7 cellular contexts compared by ENCODE assay signal in genomic region chr2:68839260-68839833, GRCh38.
DNase-seq lines count a peak whose midpoint lies in the region; TF ChIP-seq lines count a peak whose summit lies in the region.

No MANE protein-coding gene starts in this region.

- H3K4me3 ChIP-seq in astrocyte of the spinal cord (ENCODE audit: low read depth, low read length) (no peak overlapping the region), neutrophil (ENCODE audit: low read depth in 1 of 2, low read length in 1 of 2) (no peak overlapping the region)
- H3K4me3 ChIP-seq in effector memory CD4-positive, alpha-beta T cell (ENCODE audit: insufficient read depth, low read depth, low read length, poor library complexity, severe bottlenecking), result no peak overlapping the region

- TF ChIP-seq CTCF in astrocyte of the spinal cord (IDR thresholded peaks at IDR 0.05; ENCODE audit: low read depth, low read length) (peak; percentile 66), neutrophil (IDR thresholded peaks at IDR 0.05) (peak; percentile 81)

- in situ Hi-C loops in astrocyte of the spinal cord (cut with HindIII; ENCODE audit: low sequenced_read_pairs), result no loop called here

- no peaks in the 10 kb centered on the region for H3K9me3 ChIP-seq in neutrophil
- no peaks in the 10 kb centered on the region for H3K9me3 ChIP-seq in effector memory CD4-positive, alpha-beta T cell (ENCODE audit: control insufficient read depth, low read length)

- DNase-seq in EL (peak; percentile 14), astrocyte of the spinal cord (ENCODE audit: low read depth, low spot score) (no peak), NCI-H146 (lab: John Stamatoyannopoulos, UW) (no peak)
- no peak for DNase-seq in activated effector memory CD4-positive, alpha-beta T cell treated with anti-CD3 and anti-CD28 coated beads, Interleukin-2, amount 50 U/mL, for 16 hours
- DNase-seq in effector memory CD4-positive, alpha-beta T cell, result no peak

- H3K27ac ChIP-seq in neutrophil, result peak overlapping the region; percentile 26
- H3K27ac ChIP-seq in effector memory CD4-positive, alpha-beta T cell (ENCODE audit: insufficient read depth, low read length, poor library complexity, severe bottlenecking), result no peak overlapping the region

- H3K4me1 ChIP-seq in neutrophil (ENCODE audit: control insufficient read depth in 1 of 2, insufficient read depth in 1 of 2, low read depth in 1 of 2, low read length in 1 of 2), result peaks cover 43 to 54% of the 10 kb centered on the region in 2 experiments
- no peaks in the 10 kb centered on the region for H3K4me1 ChIP-seq in effector memory CD4-positive, alpha-beta T cell (ENCODE audit: control insufficient read depth, insufficient read depth, low read length, poor library complexity, severe bottlenecking)

- no peaks in the 10 kb centered on the region for H3K36me3 ChIP-seq in neutrophil
- H3K36me3 ChIP-seq in effector memory CD4-positive, alpha-beta T cell (ENCODE audit: control insufficient read depth, insufficient read depth, low read length), result no peaks in the 10 kb centered on the region

- H3K27me3 ChIP-seq in neutrophil, result no peaks in the 10 kb centered on the region
- no peaks in the 10 kb centered on the region for H3K27me3 ChIP-seq in effector memory CD4-positive, alpha-beta T cell (replicated peaks; ENCODE audit: control insufficient read depth, insufficient read depth, low read length, poor library complexity, severe bottlenecking)

- TF ChIP-seq RAD21 in Ishikawa (IDR thresholded peaks at IDR 0.05; ENCODE audit: low read depth), result peak; percentile 78

- no peak for TF ChIP-seq EP300 in Ishikawa (IDR thresholded peaks at IDR 0.05; ENCODE audit: borderline replicate concordance)

TF ChIP-seq in Ishikawa, 13 proteins besides CTCF, POLR2A, EP300 and RAD21:
- no peak for TF ChIP-seq TAF1 (IDR thresholded peaks at IDR 0.05; ENCODE audit: low read depth)
- TF ChIP-seq TCF12 (IDR thresholded peaks at IDR 0.05; ENCODE audit: low read depth), result no peak
- no peak for TF ChIP-seq CEBPB (IDR thresholded peaks at IDR 0.05)
- TF ChIP-seq MAX (IDR thresholded peaks at IDR 0.05), result no peak
- 0 out of 2 replicates have a peak, but pooled peaks have one; percentile 9 for TF ChIP-seq TEAD4 (IDR thresholded peaks at IDR 0.05)
- TF ChIP-seq REST (IDR thresholded peaks at IDR 0.05; ENCODE audit: low read depth), result no peak
- no peak for TF ChIP-seq NFIC (IDR thresholded peaks at IDR 0.05)
